Comparison of ENCODE assay signal across 23 cellular contexts in genomic region chr10:93572606-93573005, GRCh38. TPM values are rescaled to one million over a fixed set of nuclear protein-coding genes. Genes with fewer than 3 reads are reported as not detected.
A peak's percentile ranks its signal among the peaks of the same experiment; 100 is the strongest.
DNase-seq lines count a peak whose midpoint lies in the region; ATAC-seq, FAIRE-seq and TF ChIP-seq lines count a peak whose summit lies in the region.
"Had no signal": no experiment of that assay in that cellular context is flagged by ENCODE, and none has a peak within 500 bp of the region (broad histone marks: within the 10 kb centered on the region; RNA-seq: fewer than 3 reads in every experiment).

No MANE protein-coding gene starts in this region.

- H3K9ac ChIP-seq in BLaER1 treated with 17β-estradiol and CSF1 and Interleukin-3, amounts not matched to agents 10 nM and 100 nM: peak overlapping the region in 1 of 11 experiments; percentile 16; a peak in 1 of 22 replicates
- H3K9ac ChIP-seq in colonic mucosa (ENCODE audit: low read depth in 2 of 2, low read length in 2 of 2): no peak overlapping the region

- H3K9me3 ChIP-seq in BLaER1 treated with 17β-estradiol and CSF1 and Interleukin-3, amounts not matched to agents 10 nM and 100 nM (replicated peaks in 1 of 11): peaks cover 0 to 6% (median 0%) of the 10 kb centered on the region in 11 experiments; a peak in 3 of 22 replicates
- H3K9me3 ChIP-seq in colonic mucosa (no peaks in the 10 kb centered on the region), pancreas (no peaks in the 10 kb centered on the region), HAP-1 (no peaks in the 10 kb centered on the region), PC-9 (ENCODE audit: insufficient read depth, low read depth) (no peaks in the 10 kb centered on the region)

- H3K4me1 ChIP-seq in BLaER1 treated with 17β-estradiol and CSF1 and Interleukin-3, amounts not matched to agents 10 nM and 100 nM: peaks cover 13 to 41% (median 21%) of the 10 kb centered on the region in 10 experiments
- peaks cover 10% of the 10 kb centered on the region for H3K4me1 ChIP-seq in colonic mucosa
- no peaks in the 10 kb centered on the region for H3K4me1 ChIP-seq in pancreas
- H3K4me1 ChIP-seq in HAP-1: no peaks in the 10 kb centered on the region
- peaks cover 29% of the 10 kb centered on the region for H3K4me1 ChIP-seq in PC-9 (replicated peaks; ENCODE audit: insufficient read depth)

- H3K27ac Mint-ChIP-seq in activated naive CD8-positive, alpha-beta T cell treated with anti-CD3 and anti-CD28 coated beads, Interleukin-2, amount 50 U/mL, for 24 hours: no peak overlapping the region
- H3K27ac Mint-ChIP-seq: CD4-positive, alpha-beta memory T cell; GM23338; HFFc6 had no signal

- WGBS in pancreas, 2 donors: 63 to 73% methylated on average over 2 of the region's 2 CpGs

- no peaks in the 10 kb centered on the region for H3K27me3 ChIP-seq in BLaER1 treated with 17β-estradiol and CSF1 and Interleukin-3, amounts not matched to agents 10 nM and 100 nM
- no peaks in the 10 kb centered on the region for H3K27me3 ChIP-seq in HL-60 (ENCODE audit: insufficient read depth, poor library complexity, severe bottlenecking)
- no peaks in the 10 kb centered on the region for H3K27me3 ChIP-seq in colonic mucosa
- peaks cover 0 to 1% (median 0%) of the 10 kb centered on the region in 4 donors for H3K27me3 ChIP-seq in pancreas
- H3K27me3 ChIP-seq in HAP-1 (ENCODE audit: low read depth): peaks cover 29% of the 10 kb centered on the region
- H3K27me3 ChIP-seq in PC-9 (ENCODE audit: insufficient read depth, low read depth): no peaks in the 10 kb centered on the region

- H3K27ac ChIP-seq in BLaER1 treated with 17β-estradiol and CSF1 and Interleukin-3, amounts not matched to agents 10 nM and 100 nM: peak overlapping the region in 5 of 11 experiments; percentile 6 to 61 (median 51); a peak in 8 of 22 replicates
- H3K27ac ChIP-seq in HL-60 (replicated peaks) (peak overlapping the region; percentile 70), colonic mucosa (peak overlapping the region; percentile 43), pancreas (peak overlapping the region; percentile 23 to 46 (median 36)), PC-9 (no peak overlapping the region)

- peaks cover 12% of the 10 kb centered on the region for H3K79me2 ChIP-seq in PC-9 (ENCODE audit: low read depth)

- BruUV-seq in PC-9 (replicated peaks; lab: Mats Ljungman, UMichigan): no TSS peak

- no peak for TF ChIP-seq CTCF in HL-60 (IDR thresholded peaks at IDR 0.05; ENCODE audit: insufficient read depth, low read length)
- TF ChIP-seq CTCF in colonic mucosa (IDR thresholded peaks at IDR 0.05): no peak
- TF ChIP-seq CTCF in pancreas (IDR thresholded peaks at IDR 0.05): no peak
- TF ChIP-seq CTCF in PC-9 (conservative IDR thresholded peaks at IDR 0.05): no peak

- H3K9me3 Mint-ChIP-seq in activated naive CD8-positive, alpha-beta T cell treated with anti-CD3 and anti-CD28 coated beads, Interleukin-2, amount 50 U/mL, for 24 hours: no peaks in the 10 kb centered on the region
- H3K9me3 Mint-ChIP-seq: CD4-positive, alpha-beta memory T cell; GM23338; H9; HFFc6 had no signal

- no peak overlapping the region for H3K4me3 ChIP-seq in BLaER1 treated with 17β-estradiol and CSF1 and Interleukin-3, amounts not matched to agents 10 nM and 100 nM
- H3K4me3 ChIP-seq in HL-60 (replicated peaks; ENCODE audit: insufficient read depth, low read length): no peak overlapping the region
- H3K4me3 ChIP-seq in colonic mucosa: no peak overlapping the region
- H3K4me3 ChIP-seq in pancreas: no peak overlapping the region
- no peak overlapping the region for H3K4me3 ChIP-seq in HAP-1
- no peak overlapping the region for H3K4me3 ChIP-seq in PC-9
- H3K4me3 ChIP-seq: GM23338 had no signal

- H3K36me3 Mint-ChIP-seq in activated naive CD8-positive, alpha-beta T cell treated with anti-CD3 and anti-CD28 coated beads, Interleukin-2, amount 50 U/mL, for 24 hours (ENCODE audit: low read depth): no peaks in the 10 kb centered on the region
- H3K36me3 Mint-ChIP-seq: CD4-positive, alpha-beta memory T cell had no signal

- POLR2A ChIA-PET in PC-9 (lab: Charles Lee; ENCODE audit: unreplicated experiment): no interaction called here

- H3K4me2 ChIP-seq in BLaER1 treated with 17β-estradiol and CSF1 and Interleukin-3, amounts not matched to agents 10 nM and 100 nM: peak overlapping the region; percentile 45 to 87 (median 64); a peak in 21 of 22 replicates
- H3K4me2 ChIP-seq in PC-9: no peak overlapping the region
- H3K4me2 ChIP-seq: GM23338 had no signal

- peaks cover 5% of the 10 kb centered on the region for H3K4me1 Mint-ChIP-seq in activated naive CD8-positive, alpha-beta T cell treated with anti-CD3 and anti-CD28 coated beads, Interleukin-2, amount 50 U/mL, for 24 hours

- no peak for FAIRE-seq in pancreas (lab: Jason Lieb, UNC)
- FAIRE-seq: GM12891, GM18507 had no signal

- peak in 1 of 4 donors; percentile 15 for ATAC-seq in pancreas
- ATAC-seq in activated naive CD8-positive, alpha-beta T cell treated with anti-CD3 and anti-CD28 coated beads, Interleukin-2, amount 50 U/mL, for 24 hours: no peak
- ATAC-seq: GM23338 had no signal

- H3K36me3 ChIP-seq in BLaER1 treated with 17β-estradiol and CSF1 and Interleukin-3, amounts not matched to agents 10 nM and 100 nM: no peaks in the 10 kb centered on the region
- H3K36me3 ChIP-seq in colonic mucosa (no peaks in the 10 kb centered on the region), pancreas (no peaks in the 10 kb centered on the region), HAP-1 (replicated peaks) (no peaks in the 10 kb centered on the region), PC-9 (ENCODE audit: low read depth) (no peaks in the 10 kb centered on the region)

- DNase-seq in HL-60 (ENCODE audit: low read depth in 1 of 2, low spot score in 1 of 2) (peak in 1 of 2 experiments; percentile 55), colonic mucosa (no peak), pancreas (peak in 1 of 6 donors; percentile 24), HAP-1 (ENCODE audit: low spot score in 2 of 2) (no peak), PC-9 (no peak), NCI-H2107 treated with DMSO at 0.1 percent for 48 hours (lab: John Stamatoyannopoulos, UW; ENCODE audit: unreplicated experiment) (no peak)
- DNase-seq in activated naive CD8-positive, alpha-beta T cell treated with anti-CD3 and anti-CD28 coated beads, Interleukin-2, amount 50 U/mL, for 24 hours: no peak
- DNase-seq: CD4-positive, alpha-beta memory T cell; COR-L47; DMS79 treated with DMSO at 0.1 percent for 48 hours; H9; HFFc6 had no signal

- H2AFZ ChIP-seq in PC-9: no peak overlapping the region
- H2AFZ ChIP-seq: GM23338 had no signal

- H3F3A ChIP-seq in PC-9 (ENCODE audit: insufficient read depth, low read depth): no peaks in the 10 kb centered on the region

- H3K9me2 ChIP-seq in PC-9 (ENCODE audit: insufficient read depth): no peaks in the 10 kb centered on the region

- peaks cover 49% of the 10 kb centered on the region for H3K27me3 Mint-ChIP-seq in activated naive CD8-positive, alpha-beta T cell treated with anti-CD3 and anti-CD28 coated beads, Interleukin-2, amount 50 U/mL, for 24 hours

- intact Hi-C loops in colonic mucosa (cut with DNase I) (no loop called here), pancreas (cut with DNase I) (no loop called here), PC-9 (cut with micrococcal nuclease; ENCODE audit: unreplicated experiment) (no loop called here)

- CTCF ChIA-PET in PC-9 (lab: Charles Lee): no interaction called here

- in situ Hi-C loops in HAP-1 (cut with MboI; ENCODE audit: low sequenced_read_pairs): no loop called here

- no peaks in the 10 kb centered on the region for H4K20me1 ChIP-seq in BLaER1 treated with 17β-estradiol and CSF1 and Interleukin-3, amounts not matched to agents 10 nM and 100 nM
- no peaks in the 10 kb centered on the region for H4K20me1 ChIP-seq in PC-9 (ENCODE audit: insufficient read depth)

- no peak overlapping the region for H3K4me3 Mint-ChIP-seq in activated naive CD8-positive, alpha-beta T cell treated with anti-CD3 and anti-CD28 coated beads, Interleukin-2, amount 50 U/mL, for 24 hours
- H3K4me3 Mint-ChIP-seq: GM23338, H9, HFFc6 had no signal

RNA-seq across cellular contexts. Expression of gene FFAR4, which starts 6.1 kb away (rescaled TPM):
- total RNA-seq in colonic mucosa: 10 to 100 TPM; 44.2 to 48.2 TPM
- total RNA-seq in pancreas: 1 to 10 TPM in 2 of 6 donors, under 1 TPM in 4; 0.37 to 1.1 (median 0.74) TPM
- polyA plus RNA-seq in pancreas: 1 to 10 TPM in 1 of 2 donors, under 1 TPM in 1; 0.57 to 2.4 TPM
- total RNA-seq in PC-9 (2021): 0.25 TPM in 1 of 2 replicates, not detected in the other
- total RNA-seq: A172; A673; CD4-positive, alpha-beta memory T cell; Daoy; G401; GM23338; H4; H9; HFFc6 had no signal
- polyA plus RNA-seq: BJ; CD4-positive, alpha-beta memory T cell had no signal

RNA-seq across cellular contexts. Expression of gene RBP4, which starts 28.4 kb away (rescaled TPM):
- 10 to 100 TPM in 1 of 2 donors, 1 to 10 TPM in 1; 6.8 to 15.1 TPM for total RNA-seq in colonic mucosa
- 10 to 100 TPM in 4 of 6 donors, 1 to 10 TPM in 2; 7.4 to 29.7 (median 12.8) TPM for total RNA-seq in pancreas
- polyA plus RNA-seq in pancreas: 100 to 1,000 TPM in 1 of 2 donors, 10 to 100 TPM in 1; 31.5 to 186 TPM
- 0.57 TPM in 1 of 2 replicates, not detected in the other for total RNA-seq in PC-9 (2021)
- total RNA-seq: A172; A673; CD4-positive, alpha-beta memory T cell; Daoy; G401; H9; HFFc6 had no signal
- polyA plus RNA-seq: CD4-positive, alpha-beta memory T cell had no signal

RNA-seq across cellular contexts. Expression of gene PDE6C, which starts 39.7 kb away (rescaled TPM):
- total RNA-seq in colonic mucosa (not detected), pancreas (not detected), PC-9 (2021) (not detected in 2 replicates)
- not detected for polyA plus RNA-seq in pancreas
- total RNA-seq: A172; A673; Calu3; CD4-positive, alpha-beta memory T cell; Daoy; G401; GM23338; H4; H9; HFFc6 had no signal
- polyA plus RNA-seq: BJ; CD4-positive, alpha-beta memory T cell had no signal

Comparison
In these comparisons a context has a peak if more than half of its experiments do, and no peak if none do; other contexts are left out.
1. RNA of gene FFAR4, which starts 6.1 kb away (total RNA-seq): 44.2 to 48.2 TPM in colonic mucosa; 0.37 to 1.1 TPM in pancreas and 0.25 TPM in PC-9; every median in the first group is over 10 times any median in the second.